Comparison of ENCODE assay signal across 38 cellular contexts in the genomic region with DNA sequence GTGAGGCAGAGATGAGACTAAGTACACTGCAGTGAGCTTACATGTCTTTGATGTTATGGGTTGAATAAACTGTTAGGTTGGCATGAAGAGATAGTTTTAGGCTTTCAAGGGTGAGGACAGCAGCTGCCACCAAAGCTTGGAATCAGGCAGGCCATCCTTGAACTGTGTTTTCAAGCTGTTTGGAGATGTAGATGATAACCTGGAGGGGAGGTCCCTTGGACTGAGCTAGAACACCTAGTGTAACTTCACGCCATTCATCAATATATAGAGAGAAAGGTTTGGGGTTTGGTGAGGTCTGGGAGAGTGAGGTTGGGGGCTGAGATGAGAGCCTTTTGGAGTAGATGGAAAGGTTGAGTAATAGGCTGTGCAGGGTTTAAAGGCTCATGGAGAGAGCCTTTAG.
"Had no signal": no experiment of that assay in that cellular context is flagged by ENCODE, and none has a peak within 500 bp of the region (broad histone marks: within the 10 kb centered on the region; RNA-seq: fewer than 3 reads in every experiment).

No MANE protein-coding gene starts in this region.

- H3K4me3 Mint-ChIP-seq: activated naive CD4-positive, alpha-beta T cell treated with anti-CD3 and anti-CD28 coated beads for 36 hours; activated naive CD4-positive, alpha-beta T cell treated with anti-CD3 and anti-CD28 coated beads, Interleukin-2, amount 10 ng/mL, durations not matched to agents 7 days and 5 days; activated naive CD4-positive, alpha-beta T cell treated with anti-CD3 and anti-CD28 coated beads, Interleukin-2, amount 50 U/mL, for 24 hours; activated naive CD8-positive, alpha-beta T cell; activated naive CD8-positive, alpha-beta T cell treated with anti-CD3 and anti-CD28 coated beads for 36 hours; activated naive CD8-positive, alpha-beta T cell treated with anti-CD3 and anti-CD28 coated beads, Interleukin-2, amount 10 ng/mL, durations not matched to agents 7 days and 5 days; activated naive CD8-positive, alpha-beta T cell treated with anti-CD3 and anti-CD28 coated beads, Interleukin-2, amount 50 U/mL, for 24 hours; activated T-cell treated with anti-CD3 and anti-CD28 coated beads, Interleukin-2, amount 50 U/mL, for 24 hours; activated T-cell treated with anti-CD3 and anti-CD28 coated beads, Interleukin-2, amount 50 U/mL, for 4 hours; activated T-cell treated with anti-CD3 and anti-CD28 coated beads, Interleukin-2, amount 50 U/mL, for 72 hours; activated T-helper 1 cell treated with anti-CD3 and anti-CD28 coated beads, Interleukin-12 subunit alpha, Interleukin-12 subunit beta, Interleukin-2, Interleukin-4 antibody, amounts not matched to agents 30 ng/mL and 10 ng/mL and 1 ng/mL, durations not matched to agents 14 hours and 24 hours and 36 hours; activated T-helper 17 cell treated with anti-CD3 and anti-CD28 coated beads, Interleukin-2, amount 50 U/mL, for 72 hours; brain; central memory CD8-positive, alpha-beta T cell had no signal

- H3K36me3 Mint-ChIP-seq: activated naive CD4-positive, alpha-beta T cell treated with anti-CD3 and anti-CD28 coated beads, Interleukin-2, amount 10 ng/mL, durations not matched to agents 7 days and 5 days; activated naive CD8-positive, alpha-beta T cell; activated naive CD8-positive, alpha-beta T cell treated with anti-CD3 and anti-CD28 coated beads for 36 hours; brain had no signal

- H3K9me3 ChIP-seq: adrenal gland, ascending aorta had no signal

- H3K27me3 ChIP-seq: adrenal gland, ascending aorta, body of pancreas, brain microvascular endothelial cell, breast epithelium, cardiac muscle cell had no signal

- H3K27me3 Mint-ChIP-seq: activated naive CD4-positive, alpha-beta T cell treated with anti-CD3 and anti-CD28 coated beads, Interleukin-2, amount 10 ng/mL, durations not matched to agents 7 days and 5 days; activated naive CD4-positive, alpha-beta T cell treated with anti-CD3 and anti-CD28 coated beads, Interleukin-2, amount 50 U/mL, for 24 hours; activated naive CD8-positive, alpha-beta T cell; activated naive CD8-positive, alpha-beta T cell treated with anti-CD3 and anti-CD28 coated beads for 36 hours; activated naive CD8-positive, alpha-beta T cell treated with anti-CD3 and anti-CD28 coated beads, Interleukin-2, amount 10 ng/mL, durations not matched to agents 7 days and 5 days; activated naive CD8-positive, alpha-beta T cell treated with anti-CD3 and anti-CD28 coated beads, Interleukin-2, amount 50 U/mL, for 24 hours; activated T-cell treated with anti-CD3 and anti-CD28 coated beads, Interleukin-2, amount 50 U/mL, for 24 hours; activated T-helper 17 cell treated with anti-CD3 and anti-CD28 coated beads, Interleukin-2, amount 50 U/mL, for 72 hours; brain; central memory CD8-positive, alpha-beta T cell had no signal

- DNase-seq: activated effector memory CD4-positive, alpha-beta T cell treated with anti-CD3 and anti-CD28 coated beads, Interleukin-2, amount 50 U/mL, for 16 hours; activated effector memory CD4-positive, alpha-beta T cell treated with Interleukin-2 at 50 U/mL for 16 hours; activated gamma-delta T cell; activated gamma-delta T cell treated with Interleukin-2 at 50 U/mL for 16 hours; activated naive CD4-positive, alpha-beta T cell; activated naive CD4-positive, alpha-beta T cell treated with anti-CD3 and anti-CD28 coated beads for 36 hours; activated naive CD4-positive, alpha-beta T cell treated with anti-CD3 and anti-CD28 coated beads, Interleukin-2, amount 10 ng/mL, durations not matched to agents 7 days and 5 days; activated naive CD4-positive, alpha-beta T cell treated with anti-CD3 and anti-CD28 coated beads, Interleukin-2, amount 50 U/mL, for 16 hours; activated naive CD4-positive, alpha-beta T cell treated with Interleukin-2 at 50 U/mL for 16 hours; activated naive CD8-positive, alpha-beta T cell treated with anti-CD3 and anti-CD28 coated beads for 36 hours; activated naive CD8-positive, alpha-beta T cell treated with anti-CD3 and anti-CD28 coated beads, Interleukin-2, amount 10 ng/mL, durations not matched to agents 7 days and 5 days; activated naive CD8-positive, alpha-beta T cell treated with anti-CD3 and anti-CD28 coated beads, Interleukin-2, amount 50 U/mL, for 24 hours; activated T-cell treated with anti-CD3 and anti-CD28 coated beads, Interleukin-2, amount 50 U/mL, for 1 hour; activated T-cell treated with anti-CD3 and anti-CD28 coated beads, Interleukin-2, amount 50 U/mL, for 24 hours; activated T-cell treated with anti-CD3 and anti-CD28 coated beads, Interleukin-2, amount 50 U/mL, for 4 hours; activated T-cell treated with anti-CD3 and anti-CD28 coated beads, Interleukin-2, amount 50 U/mL, for 48 hours; activated T-cell treated with anti-CD3 and anti-CD28 coated beads, Interleukin-2, amount 50 U/mL, for 72 hours; adrenal gland; amniotic stem cell; amygdala; anterior cingulate cortex; aorta; body of pancreas; brain microvascular endothelial cell; caudate nucleus; central memory CD4-positive, alpha-beta T cell; cerebellar nuclear complex had no signal

- H3K4me1 Mint-ChIP-seq: activated naive CD4-positive, alpha-beta T cell treated with anti-CD3 and anti-CD28 coated beads, Interleukin-2, amount 10 ng/mL, durations not matched to agents 7 days and 5 days; activated naive CD4-positive, alpha-beta T cell treated with anti-CD3 and anti-CD28 coated beads, Interleukin-2, amount 50 U/mL, for 24 hours; activated naive CD8-positive, alpha-beta T cell treated with anti-CD3 and anti-CD28 coated beads for 36 hours; activated naive CD8-positive, alpha-beta T cell treated with anti-CD3 and anti-CD28 coated beads, Interleukin-2, amount 10 ng/mL, durations not matched to agents 7 days and 5 days; activated naive CD8-positive, alpha-beta T cell treated with anti-CD3 and anti-CD28 coated beads, Interleukin-2, amount 50 U/mL, for 24 hours; brain; central memory CD8-positive, alpha-beta T cell had no signal

- H3K36me3 ChIP-seq: adrenal gland, ascending aorta, brain microvascular endothelial cell, breast epithelium, cardiac muscle cell had no signal

- H3K27ac Mint-ChIP-seq: activated naive CD4-positive, alpha-beta T cell treated with anti-CD3 and anti-CD28 coated beads for 36 hours; activated naive CD4-positive, alpha-beta T cell treated with anti-CD3 and anti-CD28 coated beads, Interleukin-2, amount 10 ng/mL, durations not matched to agents 7 days and 5 days; activated naive CD4-positive, alpha-beta T cell treated with anti-CD3 and anti-CD28 coated beads, Interleukin-2, amount 50 U/mL, for 24 hours; activated naive CD4-positive, alpha-beta T cell treated with anti-CD3 and anti-CD28 coated beads, Interleukin-2, amount 50 U/mL, for 72 hours; activated naive CD8-positive, alpha-beta T cell; activated naive CD8-positive, alpha-beta T cell treated with anti-CD3 and anti-CD28 coated beads for 36 hours; activated naive CD8-positive, alpha-beta T cell treated with anti-CD3 and anti-CD28 coated beads, Interleukin-2, amount 10 ng/mL, durations not matched to agents 7 days and 5 days; activated naive CD8-positive, alpha-beta T cell treated with anti-CD3 and anti-CD28 coated beads, Interleukin-2, amount 50 U/mL, for 24 hours; activated T-cell treated with anti-CD3 and anti-CD28 coated beads, Interleukin-2, amount 50 U/mL, for 24 hours; activated T-cell treated with anti-CD3 and anti-CD28 coated beads, Interleukin-2, amount 50 U/mL, for 72 hours; activated T-helper 1 cell treated with anti-CD3 and anti-CD28 coated beads, Interleukin-12 subunit alpha, Interleukin-12 subunit beta, Interleukin-2, Interleukin-4 antibody, amounts not matched to agents 30 ng/mL and 10 ng/mL and 1 ng/mL, durations not matched to agents 14 hours and 24 hours and 36 hours; activated T-helper 17 cell treated with anti-CD3 and anti-CD28 coated beads, Interleukin-2, amount 50 U/mL, for 72 hours; activated T-helper 2 cell treated with anti-CD3 and anti-CD28 coated beads, Interferon-gamma antibody, Interleukin-2, Interleukin-4, amounts not matched to agents 10 μg/mL and 5 μg/mL and 100 μg/mL, durations not matched to agents 14 hours and 24 hours and 36 hours; brain had no signal

- H3K27ac ChIP-seq: adrenal gland, ascending aorta, body of pancreas, brain microvascular endothelial cell, breast epithelium, cardiac muscle cell had no signal

- H3K4me1 ChIP-seq: adrenal gland, ascending aorta, body of pancreas, breast epithelium had no signal

- H3K4me3 ChIP-seq: adrenal gland, ascending aorta, body of pancreas, breast epithelium, cardiac muscle cell had no signal
